22 cellular contexts compared by ENCODE assay signal in the genomic region with DNA sequence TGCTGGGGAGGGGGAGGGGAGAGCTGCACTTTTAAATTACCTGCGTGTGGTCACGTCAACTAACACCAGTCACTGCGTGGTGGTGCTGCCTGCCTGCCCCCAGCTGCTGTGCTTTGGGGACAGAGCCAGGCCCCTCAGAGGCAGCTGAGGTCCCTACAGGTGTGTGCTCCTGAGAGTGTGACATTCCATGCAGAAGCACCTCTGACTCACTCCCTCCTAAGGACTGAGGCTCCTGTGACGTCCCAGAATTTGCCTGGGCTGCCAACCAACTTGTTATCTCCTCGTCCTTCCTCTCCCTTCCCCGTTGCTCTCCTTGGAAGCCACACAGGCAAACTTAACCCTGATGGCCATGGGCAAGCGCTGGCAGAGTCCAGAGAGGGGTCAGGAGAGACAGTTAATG.
DNase-seq lines count a peak whose midpoint lies in the region; ATAC-seq and TF ChIP-seq lines count a peak whose summit lies in the region.
"Had no signal": no experiment of that assay in that cellular context is flagged by ENCODE, and none has a peak within 500 bp of the region (broad histone marks: within the 10 kb centered on the region; RNA-seq: fewer than 3 reads in every experiment).

No MANE protein-coding gene starts in this region.

- no peaks in the 10 kb centered on the region for H3K79me2 ChIP-seq in Loucy (ENCODE audit: insufficient read depth, low read length)

- H3F3A ChIP-seq in Loucy (ENCODE audit: low read depth) = peaks cover 19% of the 10 kb centered on the region

- intact Hi-C loops in Caco-2 (cut with micrococcal nuclease; ENCODE audit: unreplicated experiment) (no loop called here), lower lobe of right lung (cut with DNase I) (no loop called here)

- H3K9me3 Mint-ChIP-seq in Caco-2 (ENCODE audit: unreplicated experiment) = no peaks in the 10 kb centered on the region
- H3K9me3 Mint-ChIP-seq: activated T-helper 17 cell treated with anti-CD3 and anti-CD28 coated beads, Interleukin-2, amount 50 U/mL, for 72 hours had no signal

- H3K36me3 ChIP-seq in Caco-2 (ENCODE audit: control insufficient read depth, insufficient read depth, low read length) (no peaks in the 10 kb centered on the region), Loucy (ENCODE audit: insufficient read depth, low read length) (no peaks in the 10 kb centered on the region), lower lobe of right lung (no peaks in the 10 kb centered on the region)
- H3K36me3 ChIP-seq: Peyer's patch, tibial artery had no signal

- POLR2A ChIA-PET in Caco-2 (lab: Charles Lee) = no interaction called here

- no peaks in the 10 kb centered on the region for H3K27me3 Mint-ChIP-seq in Caco-2 (ENCODE audit: insufficient read depth, unreplicated experiment)
- H3K27me3 Mint-ChIP-seq: activated T-helper 17 cell treated with anti-CD3 and anti-CD28 coated beads, Interleukin-2, amount 50 U/mL, for 72 hours had no signal

- H3K9me3 ChIP-seq in Caco-2 (no peaks in the 10 kb centered on the region), Loucy (ENCODE audit: insufficient read depth, low read depth, low read length) (no peaks in the 10 kb centered on the region), lower lobe of right lung (no peaks in the 10 kb centered on the region)
- H3K9me3 ChIP-seq: esophagus muscularis mucosa, Peyer's patch, tibial artery had no signal

- TF ChIP-seq POLR2A in GM18505 (IDR thresholded peaks at IDR 0.05; ENCODE audit: borderline replicate concordance, extremely low read depth, insufficient read depth, insufficient read length) = no peak

- H3K4me1 ChIP-seq in Caco-2 = no peaks in the 10 kb centered on the region; the same call in 1 of the 2 replicates
- peaks cover 73% of the 10 kb centered on the region for H3K4me1 ChIP-seq in Loucy (ENCODE audit: insufficient read depth, low read length, poor library complexity, severe bottlenecking)
- H3K4me1 ChIP-seq in lower lobe of right lung = no peaks in the 10 kb centered on the region
- H3K4me1 ChIP-seq: Peyer's patch, tibial artery had no signal

- H3K4me1 Mint-ChIP-seq in Caco-2 (ENCODE audit: low read depth, unreplicated experiment) = peaks cover 14% of the 10 kb centered on the region
- H3K4me1 Mint-ChIP-seq: activated T-helper 17 cell treated with anti-CD3 and anti-CD28 coated beads, Interleukin-2, amount 50 U/mL, for 72 hours had no signal

- peak; percentile 21 to 44 for DNase-seq in Caco-2
- peak; percentile 32 for DNase-seq in fibroblast of pulmonary artery (ENCODE audit: low read depth)
- no peak for DNase-seq in lower lobe of right lung
- no peak for DNase-seq in NCI-H1436 treated with DMSO at 0.1 percent for 48 hours (lab: John Stamatoyannopoulos, UW)
- no peak for DNase-seq in HuH-7.5 (ENCODE audit: low spot score)
- DNase-seq: activated CD8-positive, alpha-beta T cell treated with anti-CD3 and anti-CD28 coated beads, Interleukin-2, amount 10 ng/mL, durations not matched to agents 7 days and 5 days; AML-193; GM23248; NCI-H1694; NCI-H524 treated with DMSO at 0.1 percent for 48 hours; Peyer's patch; retina; stimulated activated CD8-positive, alpha-beta memory T cell treated with anti-CD3 and anti-CD28 coated beads, Interleukin-4, amount 100 ng/mL, for 48 hours; SW 1271; tibial artery had no signal

- H3K4me3 Mint-ChIP-seq in Caco-2 (ENCODE audit: unreplicated experiment) = no peak overlapping the region
- H3K4me3 Mint-ChIP-seq: activated CD8-positive, alpha-beta T cell treated with anti-CD3 and anti-CD28 coated beads, Interleukin-2, amount 10 ng/mL, durations not matched to agents 7 days and 5 days; activated T-helper 17 cell treated with anti-CD3 and anti-CD28 coated beads, Interleukin-2, amount 50 U/mL, for 72 hours had no signal

- H3K9me2 ChIP-seq in Loucy (replicated peaks; ENCODE audit: low read depth, low read length) = no peaks in the 10 kb centered on the region

- BruUV-seq in Caco-2 (replicated peaks; lab: Mats Ljungman, UMichigan) = no TSS peak

- no peak overlapping the region for H3K27ac Mint-ChIP-seq in Caco-2 (ENCODE audit: unreplicated experiment)
- H3K27ac Mint-ChIP-seq: activated CD8-positive, alpha-beta T cell treated with anti-CD3 and anti-CD28 coated beads, Interleukin-2, amount 10 ng/mL, durations not matched to agents 7 days and 5 days; activated T-helper 17 cell treated with anti-CD3 and anti-CD28 coated beads, Interleukin-2, amount 50 U/mL, for 72 hours had no signal

- peak overlapping the region; percentile 56 for H3K4me2 ChIP-seq in Loucy (ENCODE audit: low read depth, low read length, poor library complexity, severe bottlenecking)

- H3K9ac ChIP-seq in Loucy (ENCODE audit: low read depth, low read length, poor library complexity, severe bottlenecking) = peak overlapping the region; percentile 50
- H3K9ac ChIP-seq: GM23248 had no signal

- ATAC-seq in lower lobe of right lung = peak; percentile 70 to 77
- ATAC-seq in GM18502 (IDR thresholded peaks at IDR 0.05; ENCODE audit: poor library complexity, unreplicated experiment) = no peak
- ATAC-seq in GM18505 (IDR thresholded peaks at IDR 0.05; ENCODE audit: unreplicated experiment) = no peak
- ATAC-seq: activated CD8-positive, alpha-beta T cell treated with anti-CD3 and anti-CD28 coated beads, Interleukin-2, amount 10 ng/mL, durations not matched to agents 7 days and 5 days; activated T-helper 17 cell treated with anti-CD3 and anti-CD28 coated beads, Interleukin-2, amount 50 U/mL, for 72 hours; K562 had no signal

- no peak overlapping the region for H2AFZ ChIP-seq in Loucy (ENCODE audit: low read length)
- H2AFZ ChIP-seq: GM23248 had no signal

- H3K36me3 Mint-ChIP-seq in Caco-2 (ENCODE audit: insufficient read depth, unreplicated experiment) = no peaks in the 10 kb centered on the region

- CTCF ChIA-PET in Caco-2 (lab: Charles Lee) = no interaction called here

- H3K4me3 ChIP-seq in Caco-2 (ENCODE audit: low read depth, low read length) (no peak overlapping the region), Loucy (ENCODE audit: low read length, poor library complexity, severe bottlenecking) (peak overlapping the region; percentile 22), fibroblast of pulmonary artery (replicated peaks; ENCODE audit: low read depth, low read length) (no peak overlapping the region), lower lobe of right lung (no peak overlapping the region)
- H3K4me3 ChIP-seq: esophagus muscularis mucosa, GM23248, K562, Peyer's patch, tibial artery had no signal

- H3K27ac ChIP-seq in lower lobe of right lung = no peak overlapping the region
- H3K27ac ChIP-seq: esophagus muscularis mucosa, GM23248, Peyer's patch, tibial artery, VCaP had no signal

- H4K20me1 ChIP-seq in Loucy (ENCODE audit: insufficient read depth, low read length, poor library complexity, severe bottlenecking) = no peaks in the 10 kb centered on the region

- no peak for TF ChIP-seq CTCF in Caco-2 (IDR thresholded peaks at IDR 0.05; ENCODE audit: insufficient read depth in 1 of 2, low read depth in 1 of 2, low read length in 1 of 2, severe bottlenecking in 1 of 2, unreplicated experiment in 1 of 2)
- no peak for TF ChIP-seq CTCF in Loucy (conservative IDR thresholded peaks at IDR 0.05; ENCODE audit: low read length)
- no peak for TF ChIP-seq CTCF in fibroblast of pulmonary artery (IDR thresholded peaks at IDR 0.05; ENCODE audit: low read length, missing control alignments)
- no peak for TF ChIP-seq CTCF in lower lobe of right lung (IDR thresholded peaks at IDR 0.05)

- no peaks in the 10 kb centered on the region for H3K27me3 ChIP-seq in Caco-2 (replicated peaks; ENCODE audit: control insufficient read depth, insufficient read depth, low read length)
- H3K27me3 ChIP-seq in Loucy (ENCODE audit: insufficient read depth, low read length, poor library complexity, severe bottlenecking) = no peaks in the 10 kb centered on the region
- no peaks in the 10 kb centered on the region for H3K27me3 ChIP-seq in lower lobe of right lung (ENCODE audit: low read depth)
- H3K27me3 ChIP-seq: esophagus muscularis mucosa, Peyer's patch, tibial artery had no signal

Comparison
In these comparisons a context has a peak if more than half of its experiments do, and no peak if none do; other contexts are left out.
1. DNase-seq: peak in Caco-2 (2 of 2) and fibroblast of pulmonary artery (single experiment); none in lower lobe of right lung (single experiment), NCI-H1436 treated with DMSO at 0.1 percent for 48 hours (single experiment) and HuH-7.5 (single experiment).
2. ATAC-seq: peak in lower lobe of right lung (2 of 2); none in GM18502 (single experiment) and GM18505 (single experiment).